8 cellular contexts compared by ENCODE assay signal in the genomic region with DNA sequence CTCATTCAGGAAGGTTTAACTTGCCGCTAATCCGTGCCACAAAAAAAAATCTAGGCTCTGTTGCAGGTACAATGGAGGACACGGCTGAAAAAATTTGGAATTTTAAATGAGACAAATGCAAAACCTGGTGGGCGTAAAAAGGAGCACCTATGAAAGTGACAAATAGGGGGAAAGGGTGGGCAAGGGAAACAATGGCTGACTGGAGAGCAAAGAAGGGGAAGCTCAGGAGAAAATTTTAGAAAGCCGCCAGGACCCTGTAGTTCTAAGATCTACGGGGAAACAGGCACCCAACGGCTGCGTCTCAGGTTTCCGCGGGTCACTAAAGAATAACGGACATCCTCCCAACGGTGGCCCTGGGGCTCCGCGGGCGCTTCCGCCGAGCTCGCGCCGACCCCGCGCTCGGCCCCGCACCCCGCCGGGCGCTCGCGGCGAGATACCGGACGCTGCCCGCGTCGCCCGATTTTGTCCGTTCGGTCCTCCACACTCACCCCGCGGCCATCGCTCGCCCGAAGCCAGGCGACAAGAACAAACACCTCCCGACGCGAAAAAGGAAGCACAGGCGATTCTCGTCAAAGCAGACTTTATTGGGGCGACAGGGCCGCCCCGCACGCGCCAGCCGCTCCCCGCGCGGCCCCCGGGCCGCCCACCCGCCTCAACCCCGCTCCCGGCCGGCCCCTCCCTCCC. TPM values are rescaled to one million over a fixed set of nuclear protein-coding genes. Genes with fewer than 3 reads are reported as not detected.
DNase-seq lines count a peak whose midpoint lies in the region; ATAC-seq and TF ChIP-seq lines count a peak whose summit lies in the region.

No MANE protein-coding gene starts in this region.

- intact Hi-C loops in spleen (cut with DNase I; ENCODE audit: low total_unique reads): no loop called here

- peaks cover 48% of the 10 kb centered on the region for H3K4me1 ChIP-seq in CD4-positive, CD25-positive, alpha-beta regulatory T cell (ENCODE audit: control insufficient read depth, insufficient read depth, low read length, poor library complexity, severe bottlenecking)
- H3K4me1 ChIP-seq in MM.1S (ENCODE audit: low read length): peaks cover 9% of the 10 kb centered on the region; the same call in 1 of the 2 replicates
- H3K4me1 ChIP-seq in spleen: peaks cover 39 to 75% (median 65%) of the 10 kb centered on the region in 6 donors

- no peaks in the 10 kb centered on the region for H3K36me3 ChIP-seq in CD4-positive, CD25-positive, alpha-beta regulatory T cell (ENCODE audit: control insufficient read depth, insufficient read depth, low read length)
- H3K36me3 ChIP-seq in MM.1S (replicated peaks; ENCODE audit: insufficient read depth, low read length) (no peaks in the 10 kb centered on the region), spleen (peaks cover 0 to 18% (median 0%) of the 10 kb centered on the region in 6 donors)

- H2AFZ ChIP-seq in MM.1S (ENCODE audit: low read length): no peak overlapping the region

- no peaks in the 10 kb centered on the region for H3K27me3 ChIP-seq in CD4-positive, CD25-positive, alpha-beta regulatory T cell (ENCODE audit: control insufficient read depth, insufficient read depth, low read length)
- H3K27me3 ChIP-seq in MM.1S (replicated peaks; ENCODE audit: insufficient read depth, low read length) (no peaks in the 10 kb centered on the region), spleen (replicated peaks in 1 of 7) (no peaks in the 10 kb centered on the region)

- H3K9me2 ChIP-seq in MM.1S (replicated peaks; ENCODE audit: insufficient read depth, low read length): no peaks in the 10 kb centered on the region

- no peaks in the 10 kb centered on the region for H3K9me3 Mint-ChIP-seq in CD4-positive, CD25-positive, alpha-beta regulatory T cell
- no peaks in the 10 kb centered on the region for H3K9me3 Mint-ChIP-seq in T-helper 1 cell treated with Interleukin-12 subunit alpha and Interleukin-12 subunit beta and Interleukin-4 antibody, amounts not matched to agents 30 μg/mL and 1 μg/mL, for 36 hours

- no peaks in the 10 kb centered on the region for H3K9me3 ChIP-seq in CD4-positive, CD25-positive, alpha-beta regulatory T cell (ENCODE audit: control insufficient read depth in 2 of 2, low read length in 2 of 2)
- H3K9me3 ChIP-seq in MM.1S (replicated peaks; ENCODE audit: insufficient read depth, low read length): no peaks in the 10 kb centered on the region
- H3K9me3 ChIP-seq in spleen: no peaks in the 10 kb centered on the region

- in situ Hi-C loops in astrocyte of the spinal cord (cut with HindIII; ENCODE audit: low sequenced_read_pairs): no loop called here

- no peak for TF ChIP-seq POLR2A in spleen (IDR thresholded peaks at IDR 0.05)

- peak overlapping the region; percentile 92 to 99 (median 96) for H3K4me3 Mint-ChIP-seq in CD4-positive, CD25-positive, alpha-beta regulatory T cell
- peak overlapping the region; percentile 98 for H3K4me3 Mint-ChIP-seq in T-helper 1 cell treated with Interleukin-12 subunit alpha and Interleukin-12 subunit beta and Interleukin-4 antibody, amounts not matched to agents 30 μg/mL and 1 μg/mL, for 36 hours

- DNase-seq in CD4-positive, CD25-positive, alpha-beta regulatory T cell: peak; percentile 23 to 71 (median 44)
- DNase-seq in MM.1S: peak; percentile 47
- DNase-seq in astrocyte of the spinal cord (ENCODE audit: low read depth, low spot score): peak; percentile 39
- peak; percentile 62 for DNase-seq in iPS-NIHi11 (ENCODE audit: low spot score)
- DNase-seq in spleen: peak; percentile 91

- H3F3A ChIP-seq in MM.1S (ENCODE audit: insufficient read depth, low read length): peaks cover 3% of the 10 kb centered on the region; the same call in 1 of the 2 replicates

- peak overlapping the region; percentile 67 for H3K9ac ChIP-seq in MM.1S (ENCODE audit: low read length)

- peaks cover 30 to 68% (median 50%) of the 10 kb centered on the region in 4 donors for H3K4me1 Mint-ChIP-seq in CD4-positive, CD25-positive, alpha-beta regulatory T cell
- peaks cover 52% of the 10 kb centered on the region for H3K4me1 Mint-ChIP-seq in T-helper 1 cell treated with Interleukin-12 subunit alpha and Interleukin-12 subunit beta and Interleukin-4 antibody, amounts not matched to agents 30 μg/mL and 1 μg/mL, for 36 hours (ENCODE audit: low read depth)

- peak overlapping the region; percentile 93 to 95 (median 95) for H3K27ac Mint-ChIP-seq in CD4-positive, CD25-positive, alpha-beta regulatory T cell
- H3K27ac Mint-ChIP-seq in T-helper 1 cell treated with Interleukin-12 subunit alpha and Interleukin-12 subunit beta and Interleukin-4 antibody, amounts not matched to agents 30 μg/mL and 1 μg/mL, for 36 hours: peak overlapping the region; percentile 97

- peak overlapping the region; percentile 89 for H3K27ac ChIP-seq in CD4-positive, CD25-positive, alpha-beta regulatory T cell (ENCODE audit: insufficient read depth, low read length, poor library complexity, severe bottlenecking)
- H3K27ac ChIP-seq in MM.1S (ENCODE audit: low read length): peak overlapping the region; percentile 38; the same call in 1 of the 2 replicates
- H3K27ac ChIP-seq in spleen: peak overlapping the region; percentile 90 to 100 (median 100)

- peaks cover 62% of the 10 kb centered on the region for H3K79me2 ChIP-seq in MM.1S (ENCODE audit: low read length)

- no peak for ATAC-seq in CD4-positive, CD25-positive, alpha-beta regulatory T cell (ENCODE audit: low read depth in 2 of 2)
- ATAC-seq in GM19455 (IDR thresholded peaks at IDR 0.05; ENCODE audit: unreplicated experiment): peak; percentile 20
- no peak for ATAC-seq in HG03520 (IDR thresholded peaks at IDR 0.05; ENCODE audit: unreplicated experiment)

- H3K4me3 ChIP-seq in CD4-positive, CD25-positive, alpha-beta regulatory T cell (ENCODE audit: low read depth, low read length): peak overlapping the region; percentile 96
- peak overlapping the region; percentile 69 for H3K4me3 ChIP-seq in MM.1S (ENCODE audit: low read length)
- H3K4me3 ChIP-seq in astrocyte of the spinal cord (ENCODE audit: low read depth, low read length): peak overlapping the region; percentile 83
- peak overlapping the region; percentile 70 to 100 (median 100) for H3K4me3 ChIP-seq in spleen

- peaks cover 3% of the 10 kb centered on the region for H3K36me3 Mint-ChIP-seq in CD4-positive, CD25-positive, alpha-beta regulatory T cell
- H3K36me3 Mint-ChIP-seq in T-helper 1 cell treated with Interleukin-12 subunit alpha and Interleukin-12 subunit beta and Interleukin-4 antibody, amounts not matched to agents 30 μg/mL and 1 μg/mL, for 36 hours (ENCODE audit: low read depth): peaks cover 24% of the 10 kb centered on the region

- peak overlapping the region; percentile 78 for H3K4me2 ChIP-seq in MM.1S (ENCODE audit: low read depth, low read length)

- H4K20me1 ChIP-seq in MM.1S (ENCODE audit: insufficient read depth, low read length): peaks cover 17% of the 10 kb centered on the region; the same call in 1 of the 2 replicates

- WGBS in spleen, 5 donors: 0 to 1% (median 1%) methylated on average over 28 to 64 of the region's 64 CpGs

- peaks cover 6% of the 10 kb centered on the region for H3K27me3 Mint-ChIP-seq in CD4-positive, CD25-positive, alpha-beta regulatory T cell
- H3K27me3 Mint-ChIP-seq in T-helper 1 cell treated with Interleukin-12 subunit alpha and Interleukin-12 subunit beta and Interleukin-4 antibody, amounts not matched to agents 30 μg/mL and 1 μg/mL, for 36 hours (ENCODE audit: low read depth): no peaks in the 10 kb centered on the region

- TF ChIP-seq CTCF in MM.1S (IDR thresholded peaks at IDR 0.05; ENCODE audit: low read length) (no peak), astrocyte of the spinal cord (IDR thresholded peaks at IDR 0.05; ENCODE audit: low read depth, low read length) (no peak), spleen (IDR thresholded peaks at IDR 0.05 in 8 of 11, conservative IDR thresholded peaks at IDR 0.05 in 3 of 11) (no peak)

RNA-seq across cellular contexts. Expression of a gene that starts 1.1 kb away (rescaled TPM):
- total RNA-seq in CD4-positive, CD25-positive, alpha-beta regulatory T cell: 79.4 TPM
- polyA plus RNA-seq in CD4-positive, CD25-positive, alpha-beta regulatory T cell: 10 to 100 TPM; 16.4 to 21.9 (median 19.0) TPM
- 10 to 100 TPM; 53.7 to 64.1 (median 58.3) TPM for total RNA-seq in spleen
- polyA plus RNA-seq in spleen: 10 to 100 TPM; 28.4 to 34.1 (median 31.0) TPM

Comparison
In these comparisons a context has a peak if more than half of its experiments do, and no peak if none do; other contexts are left out.
1. DNase-seq: peak in every context shown above with its lines; median percentile 91 in spleen; 62 in iPS-NIHi11; 47 in MM.1S; 44 in CD4-positive, CD25-positive, alpha-beta regulatory T cell; 39 in astrocyte of the spinal cord.
2. H3K27ac ChIP-seq: peak in every context shown above with its lines; median percentile 100 in spleen; 89 in CD4-positive, CD25-positive, alpha-beta regulatory T cell; 38 in MM.1S.